ENCODE assay signal across 11 cellular contexts in the genomic region with DNA sequence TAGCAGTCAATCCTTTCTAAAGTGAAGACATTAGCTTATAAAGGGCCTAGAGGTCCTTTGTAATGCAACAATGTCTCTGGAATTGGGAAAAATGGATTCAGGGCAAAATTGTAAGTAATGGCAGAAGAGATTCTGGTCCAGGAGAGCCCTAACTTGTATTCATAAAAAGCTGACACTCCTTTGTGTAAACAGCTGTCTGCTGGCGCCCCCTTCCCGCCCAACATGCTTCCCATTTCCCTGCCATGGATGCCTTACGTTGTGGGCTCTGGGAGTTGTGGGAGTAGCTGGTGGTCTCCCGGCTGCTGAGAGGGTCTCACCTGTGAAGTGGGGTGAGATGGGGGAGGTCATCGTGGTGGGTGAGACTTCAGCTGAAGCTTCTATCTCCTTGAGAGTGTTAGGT. TPM values are rescaled to one million over a fixed set of nuclear protein-coding genes. Genes with fewer than 3 reads are reported as not detected.
DNase-seq lines count a peak whose midpoint lies in the region; ATAC-seq and TF ChIP-seq lines count a peak whose summit lies in the region.
"Had no signal": no experiment of that assay in that cellular context is flagged by ENCODE, and none has a peak within 500 bp of the region (broad histone marks: within the 10 kb centered on the region; RNA-seq: fewer than 3 reads in every experiment).

No MANE protein-coding gene starts in this region.

- no peak overlapping the region for H2AFZ ChIP-seq in SK-N-SH (ENCODE audit: low read depth)
- H2AFZ ChIP-seq in hepatocyte = no peak overlapping the region

- H3K4me2 ChIP-seq in SK-N-SH (no peak overlapping the region), hepatocyte (no peak overlapping the region)

- TF ChIP-seq CTCF in SK-N-SH (IDR thresholded peaks at IDR 0.05) (peak; percentile 28), hepatocyte (IDR thresholded peaks at IDR 0.05; ENCODE audit: poor library complexity) (peak; percentile 48)

- H3K9me2 ChIP-seq in SK-N-SH (no peaks in the 10 kb centered on the region), hepatocyte (replicated peaks; ENCODE audit: insufficient read depth) (no peaks in the 10 kb centered on the region)

- no peak for TF ChIP-seq EP300 in SK-N-SH (IDR thresholded peaks at IDR 0.05; ENCODE audit: borderline replicate concordance in 1 of 2, low read depth in 1 of 2, low read length in 1 of 2)

- H3K4me3 Mint-ChIP-seq in stimulated activated memory B cell treated with anti-CD40 and anti-IgM and Interleukin-4, amounts not matched to agents 10 μg/mL and 1 μg/mL and 100 μg/mL, for 72 hours = no peak overlapping the region
- H3K4me3 Mint-ChIP-seq in activated naive CD8-positive, alpha-beta T cell treated with anti-CD3 and anti-CD28 coated beads, Interleukin-2, amount 50 U/mL, for 24 hours = no peak overlapping the region
- H3K4me3 Mint-ChIP-seq: activated T-helper 17 cell treated with anti-CD3 and anti-CD28 coated beads, Interleukin-2, amount 50 U/mL, for 72 hours had no signal

- H3K36me3 ChIP-seq in SK-N-SH (replicated peaks in 1 of 2; ENCODE audit: control insufficient read depth in 1 of 2, insufficient read depth in 2 of 2, low read length in 1 of 2) = no peaks in the 10 kb centered on the region
- no peaks in the 10 kb centered on the region for H3K36me3 ChIP-seq in hepatocyte (replicated peaks; ENCODE audit: insufficient read depth, low read depth)

- H3K27ac Mint-ChIP-seq in stimulated activated memory B cell treated with anti-CD40 and anti-IgM and Interleukin-4, amounts not matched to agents 10 μg/mL and 1 μg/mL and 100 μg/mL, for 72 hours = peak overlapping the region; percentile 86
- H3K27ac Mint-ChIP-seq in activated naive CD8-positive, alpha-beta T cell treated with anti-CD3 and anti-CD28 coated beads, Interleukin-2, amount 50 U/mL, for 24 hours = no peak overlapping the region
- H3K27ac Mint-ChIP-seq: activated T-helper 17 cell treated with anti-CD3 and anti-CD28 coated beads, Interleukin-2, amount 50 U/mL, for 72 hours had no signal

- H3K27me3 ChIP-seq in SK-N-SH (ENCODE audit: insufficient read depth) = no peaks in the 10 kb centered on the region
- H3K27me3 ChIP-seq in hepatocyte = no peaks in the 10 kb centered on the region
- H3K27me3 ChIP-seq: testis had no signal

- H3K36me3 Mint-ChIP-seq in stimulated activated memory B cell treated with anti-CD40 and anti-IgM and Interleukin-4, amounts not matched to agents 10 μg/mL and 1 μg/mL and 100 μg/mL, for 72 hours = peaks cover 18% of the 10 kb centered on the region
- H3K36me3 Mint-ChIP-seq in activated naive CD8-positive, alpha-beta T cell treated with anti-CD3 and anti-CD28 coated beads, Interleukin-2, amount 50 U/mL, for 24 hours (ENCODE audit: low read depth) = peaks cover 14% of the 10 kb centered on the region

- H3K4me1 ChIP-seq in SK-N-SH (ENCODE audit: control insufficient read depth in 1 of 2, insufficient read depth in 2 of 2, low read depth in 1 of 2, low read length in 1 of 2) (no peaks in the 10 kb centered on the region), hepatocyte (ENCODE audit: insufficient read depth) (no peaks in the 10 kb centered on the region)

- peak; percentile 12 for DNase-seq in NCI-H1694 (lab: John Stamatoyannopoulos, UW)
- no peak for DNase-seq in NCI-H1694 treated with DMSO at 0.1 percent for 48 hours (lab: John Stamatoyannopoulos, UW)
- DNase-seq in SK-N-SH = peak; percentile 74
- no peak for DNase-seq in hepatocyte (ENCODE audit: low spot score)
- DNase-seq in epidermal melanocyte (ENCODE audit: insufficient read length, low spot score) = no peak
- DNase-seq in activated naive CD8-positive, alpha-beta T cell treated with anti-CD3 and anti-CD28 coated beads, Interleukin-2, amount 50 U/mL, for 24 hours = no peak
- DNase-seq in NCI-H526 treated with DMSO at 0.1 percent for 48 hours (lab: John Stamatoyannopoulos, UW) = no peak
- DNase-seq: testis had no signal

- no peaks in the 10 kb centered on the region for H3F3A ChIP-seq in SK-N-SH (replicated peaks; ENCODE audit: insufficient read depth)

- H3K9ac ChIP-seq in SK-N-SH = no peak overlapping the region

- H3K27me3 Mint-ChIP-seq in stimulated activated memory B cell treated with anti-CD40 and anti-IgM and Interleukin-4, amounts not matched to agents 10 μg/mL and 1 μg/mL and 100 μg/mL, for 72 hours = no peaks in the 10 kb centered on the region
- H3K27me3 Mint-ChIP-seq in activated naive CD8-positive, alpha-beta T cell treated with anti-CD3 and anti-CD28 coated beads, Interleukin-2, amount 50 U/mL, for 24 hours = no peaks in the 10 kb centered on the region

- no peak for ATAC-seq in stimulated activated memory B cell treated with anti-CD40 and anti-IgM and Interleukin-4, amounts not matched to agents 10 μg/mL and 1 μg/mL and 100 μg/mL, for 72 hours
- no peak for ATAC-seq in activated naive CD8-positive, alpha-beta T cell treated with anti-CD3 and anti-CD28 coated beads, Interleukin-2, amount 50 U/mL, for 24 hours
- ATAC-seq: activated T-helper 17 cell treated with anti-CD3 and anti-CD28 coated beads, Interleukin-2, amount 50 U/mL, for 72 hours had no signal

- WGBS in SK-N-SH (ENCODE audit: low lambda C conversion rate) = 46% methylated on average over 5 of the region's 5 CpGs
- WGBS in hepatocyte (ENCODE audit: low lambda C conversion rate, missing lambda C conversion rate) = 31% methylated on average over 5 of the region's 5 CpGs

- CTCF ChIA-PET in SK-N-SH (lab: Yijun Ruan, JAX) = interaction anchor here (0.7 to 4.2 kb wide), 17 partner anchors 9 to 107 kb away, joined by 3 to 32 read pairs (median 6); partner anchors contain the start of gene LPAR5

- H3K79me2 ChIP-seq in SK-N-SH (ENCODE audit: insufficient read depth) (no peaks in the 10 kb centered on the region), hepatocyte (no peaks in the 10 kb centered on the region)

- POLR2A ChIA-PET in SK-N-SH (lab: Yijun Ruan, JAX) = interaction anchor here (0.8 to 1.8 kb wide), 3 partner anchors 12 to 27 kb away, joined by 3 to 5 read pairs (median 5); no protein-coding TSS in a partner anchor

- H3K9me3 ChIP-seq in SK-N-SH = no peaks in the 10 kb centered on the region
- no peaks in the 10 kb centered on the region for H3K9me3 ChIP-seq in hepatocyte (ENCODE audit: low read depth)
- H3K9me3 ChIP-seq: testis had no signal

- H3K9me3 Mint-ChIP-seq in stimulated activated memory B cell treated with anti-CD40 and anti-IgM and Interleukin-4, amounts not matched to agents 10 μg/mL and 1 μg/mL and 100 μg/mL, for 72 hours = peaks cover 6% of the 10 kb centered on the region
- H3K9me3 Mint-ChIP-seq in activated naive CD8-positive, alpha-beta T cell treated with anti-CD3 and anti-CD28 coated beads, Interleukin-2, amount 50 U/mL, for 24 hours = peaks cover 19% of the 10 kb centered on the region

- H3K27ac ChIP-seq in SK-N-SH (ENCODE audit: low read depth in 2 of 2, low read length in 1 of 2) = no peak overlapping the region
- H3K27ac ChIP-seq in hepatocyte = no peak overlapping the region
- H3K27ac ChIP-seq: testis had no signal

- peaks cover 45% of the 10 kb centered on the region for H3K4me1 Mint-ChIP-seq in stimulated activated memory B cell treated with anti-CD40 and anti-IgM and Interleukin-4, amounts not matched to agents 10 μg/mL and 1 μg/mL and 100 μg/mL, for 72 hours
- peaks cover 15% of the 10 kb centered on the region for H3K4me1 Mint-ChIP-seq in activated naive CD8-positive, alpha-beta T cell treated with anti-CD3 and anti-CD28 coated beads, Interleukin-2, amount 50 U/mL, for 24 hours

- H4K20me1 ChIP-seq in SK-N-SH (ENCODE audit: insufficient read depth) (no peaks in the 10 kb centered on the region), hepatocyte (ENCODE audit: insufficient read depth, poor library complexity, severe bottlenecking) (no peaks in the 10 kb centered on the region)

- TF ChIP-seq RAD21 in SK-N-SH (IDR thresholded peaks at IDR 0.05; ENCODE audit: low read length) = peak; percentile 75

- H3K4me3 ChIP-seq in SK-N-SH (ENCODE audit: low read depth in 2 of 2, low read length in 1 of 2) (no peak overlapping the region), hepatocyte (no peak overlapping the region)
- H3K4me3 ChIP-seq: testis had no signal

TF ChIP-seq in SK-N-SH, 30 proteins besides CTCF, POLR2A, EP300 and RAD21:
- TF ChIP-seq SMC3 (IDR thresholded peaks at IDR 0.05; ENCODE audit: low read depth, low read length) (peak; percentile 58), RCOR1 (IDR thresholded peaks at IDR 0.05; ENCODE audit: low read length) (no peak)

RNA-seq across cellular contexts. Expression of gene ACRBP, which starts 2.3 kb away (rescaled TPM):
- 0.71 and 0.88 TPM in 2 replicates for polyA plus RNA-seq in SK-N-SH (2012; rRNA removed)
- polyA plus RNA-seq in SK-N-SH (2012; cell fraction: cytosol; rRNA removed) = 0.35 and 0.58 TPM in 2 replicates
- 5.4 and 6.0 TPM in 2 replicates for polyA plus RNA-seq in SK-N-SH (2012; cell fraction: nucleus; rRNA removed)
- total RNA-seq in hepatocyte = 0.20 and 0.68 TPM in 2 replicates
- polyA plus RNA-seq in hepatocyte = 0.62 and 1.8 TPM in 2 replicates

RNA-seq across cellular contexts. Expression of gene LPAR5, which starts 9.1 kb away (rescaled TPM):
- polyA plus RNA-seq in SK-N-SH (2012; rRNA removed) (0.03 and 0.05 TPM in 2 replicates), hepatocyte (0.34 and 2.0 TPM in 2 replicates)
- 0.03 and 0.05 TPM in 2 replicates for polyA plus RNA-seq in SK-N-SH (2012; cell fraction: cytosol; rRNA removed)
- 0.15 TPM in 2 replicates for polyA plus RNA-seq in SK-N-SH (2012; cell fraction: nucleus; rRNA removed)
- 0.60 and 1.0 TPM in 2 replicates for total RNA-seq in hepatocyte
- total RNA-seq: dermis microvascular lymphatic vessel endothelial cell had no signal

RNA-seq across cellular contexts. Expression of gene ING4, which starts 18.0 kb away (rescaled TPM):
- polyA plus RNA-seq in SK-N-SH (2012; rRNA removed) (96.5 and 163 TPM in 2 replicates), hepatocyte (38.9 and 42.9 TPM in 2 replicates)
- polyA plus RNA-seq in SK-N-SH (2012; cell fraction: cytosol; rRNA removed) = 108 and 110 TPM in 2 replicates
- 252 and 353 TPM in 2 replicates for polyA plus RNA-seq in SK-N-SH (2012; cell fraction: nucleus; rRNA removed)
- total RNA-seq in hepatocyte = 35.7 and 39.7 TPM in 2 replicates

RNA-seq across cellular contexts. Expression of gene CHD4, which starts 37.7 kb away (rescaled TPM):
- 85.5 and 90.5 TPM in 2 replicates for polyA plus RNA-seq in SK-N-SH (2012; rRNA removed)
- polyA plus RNA-seq in SK-N-SH (2012; cell fraction: cytosol; rRNA removed) = 63.2 and 74.4 TPM in 2 replicates
- 200 and 254 TPM in 2 replicates for polyA plus RNA-seq in SK-N-SH (2012; cell fraction: nucleus; rRNA removed)
- 181 and 211 TPM in 2 replicates for total RNA-seq in hepatocyte
- 74.1 and 108 TPM in 2 replicates for polyA plus RNA-seq in hepatocyte

RNA-seq across cellular contexts. Expression of gene ZNF384, which starts 44.3 kb away (rescaled TPM):
- polyA plus RNA-seq in SK-N-SH (2012; rRNA removed) (64.9 and 80.4 TPM in 2 replicates), hepatocyte (35.8 and 41.8 TPM in 2 replicates)
- 32.4 and 44.0 TPM in 2 replicates for polyA plus RNA-seq in SK-N-SH (2012; cell fraction: cytosol; rRNA removed)
- polyA plus RNA-seq in SK-N-SH (2012; cell fraction: nucleus; rRNA removed) = 222 and 232 TPM in 2 replicates
- total RNA-seq in hepatocyte = 33.8 and 34.5 TPM in 2 replicates

Comparison
In these comparisons a context has a peak if more than half of its experiments do, and no peak if none do; other contexts are left out.
1. DNase-seq: peak in NCI-H1694 (single experiment) and SK-N-SH (single experiment); none in NCI-H1694 treated with DMSO at 0.1 percent for 48 hours (single experiment), hepatocyte (single experiment), epidermal melanocyte (single experiment), activated naive CD8-positive, alpha-beta T cell treated with anti-CD3 and anti-CD28 coated beads, Interleukin-2, amount 50 U/mL, for 24 hours (single experiment) and NCI-H526 treated with DMSO at 0.1 percent for 48 hours (single experiment).